ENCODE assay signal across 2 cellular contexts in the genomic region with DNA sequence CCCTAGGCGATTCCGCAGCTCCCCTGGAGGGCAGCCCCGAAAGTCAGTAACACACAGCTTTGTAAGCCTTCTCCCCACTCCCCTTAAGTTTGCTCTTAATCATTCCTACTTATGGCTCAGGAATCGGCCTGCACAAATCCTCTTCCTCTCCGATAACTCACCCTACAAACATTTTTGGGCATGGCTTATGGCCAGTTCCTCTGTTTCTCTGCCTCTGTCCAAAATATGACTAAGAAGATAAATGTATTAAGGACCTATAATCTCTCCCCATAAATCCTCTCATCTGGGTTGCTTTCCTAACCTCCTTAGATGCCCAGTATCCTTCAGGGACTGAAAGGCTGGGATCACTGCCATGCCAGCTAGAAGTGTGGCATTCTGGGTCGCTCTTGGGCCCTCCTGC.
TF ChIP-seq lines count a peak whose summit lies in the region.

No MANE protein-coding gene starts in this region.

TF ChIP-seq in IMR-90, 13 proteins besides CTCF, POLR2A, EP300 and RAD21 (continued from another document):
- TF ChIP-seq NFE2L2 (IDR thresholded peaks at IDR 0.05; ENCODE audit: low read depth, low read length) (no peak), MAZ (IDR thresholded peaks at IDR 0.05; ENCODE audit: borderline replicate concordance, low read depth, low read length) (no peak), SMC3 (IDR thresholded peaks at IDR 0.05; ENCODE audit: low read depth, low read length) (no peak), MXI1 (IDR thresholded peaks at IDR 0.05; ENCODE audit: borderline replicate concordance, low read depth, low read length) (no peak), CEBPB (IDR thresholded peaks at IDR 0.05; ENCODE audit: low read depth, low read length) (no peak)
TF ChIP-seq in IMR-90: peak in this region for 0.

TF ChIP-seq in HEK293T, 16 proteins besides CTCF, POLR2A, EP300 and RAD21 (continued from another document):
- TF ChIP-seq ELF4 (IDR thresholded peaks at IDR 0.05) (no peak), ZNF384 (IDR thresholded peaks at IDR 0.05) (no peak), FOXA1 (IDR thresholded peaks at IDR 0.05) (no peak), HDGF (IDR thresholded peaks at IDR 0.05; ENCODE audit: borderline replicate concordance) (no peak), NFRKB (IDR thresholded peaks at IDR 0.05) (no peak), L3MBTL2 (conservative IDR thresholded peaks at IDR 0.05) (no peak)
TF ChIP-seq in HEK293T: peak in this region for 0.
